In genomic region chr14:52131640-52132320, GRCh38 we compare ENCODE assay signal across 8 cellular contexts.
DNase-seq lines count a peak whose midpoint lies in the region; ATAC-seq and TF ChIP-seq lines count a peak whose summit lies in the region.

No MANE protein-coding gene starts in this region.

- H3K9me3 Mint-ChIP-seq in brain: peaks cover 18 to 27% (median 20%) of the 10 kb centered on the region in 5 experiments

- peak; percentile 59 for TF ChIP-seq CTCF in LNCAP (IDR thresholded peaks at IDR 0.05)
- TF ChIP-seq CTCF in brain (conservative IDR thresholded peaks at IDR 0.05): peak; percentile 87 to 90

- H3K27ac Mint-ChIP-seq in brain: peak overlapping the region in 2 of 5 experiments; percentile 4 to 40

- DNase-seq in DMS153 treated with DMSO at 0.1 percent for 48 hours (lab: John Stamatoyannopoulos, UW; ENCODE audit: unreplicated experiment) (peak; percentile 88), RPMI8226 (peak; percentile 18), iPS DF 6.9 (ENCODE audit: low read depth, low spot score) (peak; percentile 75), smooth muscle cell of the brain vasculature (ENCODE audit: low read depth, low spot score) (peak; percentile 91)
- DNase-seq in activated effector memory CD4-positive, alpha-beta T cell treated with Interleukin-2 at 50 U/mL for 16 hours: no peak

- WGBS in iPS DF 6.9 (ENCODE audit: insufficient coverage, insufficient read length): no CpG with 5 or more reads among the region's 13 CpGs

- H3K4me1 Mint-ChIP-seq in brain: peaks cover 9% of the 10 kb centered on the region

- H3K36me3 ChIP-seq in iPS DF 6.9 (ENCODE audit: control insufficient read depth, insufficient read depth, low read length): no peaks in the 10 kb centered on the region

- peaks cover 13% of the 10 kb centered on the region for H3K27me3 Mint-ChIP-seq in brain

- no peaks in the 10 kb centered on the region for H3K36me3 Mint-ChIP-seq in brain

- no peaks in the 10 kb centered on the region for H3K9me3 ChIP-seq in iPS DF 6.9 (ENCODE audit: control insufficient read depth, insufficient read depth, low read length)

- H3K4me1 ChIP-seq in iPS DF 6.9 (ENCODE audit: control insufficient read depth, insufficient read depth, low read length): no peaks in the 10 kb centered on the region

- no peak overlapping the region for H3K27ac ChIP-seq in iPS DF 6.9 (ENCODE audit: low read length)

- peak overlapping the region in 4 of 5 experiments; percentile 19 to 56 (median 52) for H3K4me3 Mint-ChIP-seq in brain

- no peak for ATAC-seq in HG02588 (IDR thresholded peaks at IDR 0.05; ENCODE audit: unreplicated experiment)

- no peaks in the 10 kb centered on the region for H3K27me3 ChIP-seq in iPS DF 6.9 (ENCODE audit: control insufficient read depth, insufficient read depth, low read length)

- no peak overlapping the region for H3K4me3 ChIP-seq in iPS DF 6.9 (ENCODE audit: low read length)
